Comparison of ENCODE assay signal across 8 cellular contexts in the genomic region with DNA sequence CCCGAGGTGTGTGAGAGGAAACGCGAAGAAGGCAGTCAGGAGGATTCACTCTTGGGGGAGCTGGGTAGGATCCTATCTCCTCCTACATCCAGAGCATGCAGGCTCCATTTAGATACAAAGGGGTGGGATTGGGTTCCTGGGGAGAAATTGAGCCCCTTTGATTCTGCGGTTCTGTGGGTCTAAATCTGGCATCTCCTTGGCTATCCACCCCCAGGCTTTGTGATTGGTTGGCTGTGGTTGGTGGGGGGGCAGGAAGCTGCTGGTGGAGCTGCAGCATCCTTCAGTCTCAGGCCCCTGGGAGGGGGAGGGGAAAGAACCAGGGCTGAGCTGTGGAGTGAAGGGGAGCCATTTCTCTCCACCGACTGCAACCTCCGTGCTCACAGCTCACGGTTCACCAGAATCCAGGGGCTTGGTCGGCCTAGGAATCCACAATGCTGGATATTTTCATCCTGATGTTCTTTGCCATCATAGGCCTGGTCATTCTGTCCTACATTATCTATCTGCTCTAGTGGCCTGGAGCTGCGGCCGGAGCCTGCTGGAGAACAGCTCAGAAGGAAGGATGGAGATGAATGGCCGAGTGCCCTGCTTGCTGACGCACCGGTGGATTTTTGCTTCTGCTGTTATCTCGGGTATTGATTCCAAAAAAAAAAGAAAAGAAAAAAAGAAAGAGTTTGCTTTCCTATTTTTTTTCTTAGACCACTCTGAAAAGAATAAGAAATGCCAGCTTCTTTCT.
A peak's percentile ranks its signal among the peaks of the same experiment; 100 is the strongest.
DNase-seq lines count a peak whose midpoint lies in the region; ATAC-seq and TF ChIP-seq lines count a peak whose summit lies in the region.

A gene (plus strand): TSS at position 352 of the 733 bp plus-strand sequence.

- H3K4me3 ChIP-seq in cardiac fibroblast (replicated peaks in 1 of 2; ENCODE audit: low read depth in 2 of 2, low read length in 2 of 2) (peak within 1 kb of the TSS in 1 of 2 donors; percentile 15), transverse colon (no peak within 1 kb of the TSS), mammary epithelial cell (replicated peaks in 1 of 3; ENCODE audit: insufficient read depth in 1 of 3, low read depth in 2 of 3, low read length in 3 of 3) (no peak within 1 kb of the TSS)

- H3K9me3 ChIP-seq in transverse colon (no peaks in the 10 kb centered on the region), mammary epithelial cell (replicated peaks; ENCODE audit: insufficient read depth, low read length) (no peaks in the 10 kb centered on the region)

- CTCF ChIA-PET in activated CD4-positive, alpha-beta memory T cell treated with anti-CD3 and anti-CD28 coated beads for 36 hours (lab: Charles Lee): interaction anchor here (0.5 to 3.0 kb wide), 13 partner anchors 11 to 249 kb away, joined by 3 to 9 read pairs (median 3); no protein-coding TSS in a partner anchor
- CTCF ChIA-PET in activated CD4-positive, alpha-beta memory T cell treated with anti-CD3 and anti-CD28 coated beads, Interleukin-2, amount 10 ng/mL, durations not matched to agents 7 days and 5 days (lab: Charles Lee): interaction anchor here (0.8 to 2.6 kb wide), 8 partner anchors 18 to 239 kb away, joined by 4 to 9 read pairs (median 5); a partner anchor contains a TSS
- CTCF ChIA-PET in mammary epithelial cell (lab: Charles Lee; ENCODE audit: low non-redundant PET): no interaction called here

- H4K20me1 ChIP-seq in mammary epithelial cell (ENCODE audit: insufficient read depth, low read length): no peaks in the 10 kb centered on the region

- H3K4me1 ChIP-seq in transverse colon (peaks cover 17 to 44% (median 20%) of the 10 kb centered on the region in 4 donors), mammary epithelial cell (ENCODE audit: insufficient read depth, low read length) (no peaks in the 10 kb centered on the region)

- TF ChIP-seq CTCF in cardiac fibroblast (IDR thresholded peaks at IDR 0.05; ENCODE audit: low read depth, low read length) (no peak), transverse colon (IDR thresholded peaks at IDR 0.05) (no peak), mammary epithelial cell (conservative IDR thresholded peaks at IDR 0.05 in 1 of 2, IDR thresholded peaks at IDR 0.05 in 1 of 2; ENCODE audit: extremely low read depth in 1 of 2, insufficient read depth in 1 of 2, low read depth in 1 of 2, low read length in 2 of 2) (no peak)

- H3K27ac ChIP-seq in transverse colon (peak within 1 kb of the TSS in 3 of 4 donors; percentile 12 to 38 (median 19)), mammary epithelial cell (ENCODE audit: insufficient read depth, low read depth, low read length) (no peak within 1 kb of the TSS)

- no peak within 1 kb of the TSS for H2AFZ ChIP-seq in mammary epithelial cell (ENCODE audit: low read depth, low read length)

- WGBS in transverse colon (ENCODE audit: low coverage in 1 of 2), 2 donors: 59 to 78% methylated on average over 9 to 14 of the region's 14 CpGs
- WGBS in mammary epithelial cell (ENCODE audit: low coverage, missing lambda C conversion rate): 87% methylated on average over 9 of the region's 14 CpGs

- no peak for TF ChIP-seq POLR2A in transverse colon (IDR thresholded peaks at IDR 0.05)

- no TSS peak for BruUV-seq in mammary epithelial cell (replicated peaks; lab: Mats Ljungman, UMichigan)

- no peaks in the 10 kb centered on the region for H3K36me3 Mint-ChIP-seq in activated CD4-positive, alpha-beta memory T cell treated with anti-CD3 and anti-CD28 coated beads for 36 hours
- peaks cover 5% of the 10 kb centered on the region for H3K36me3 Mint-ChIP-seq in activated CD4-positive, alpha-beta memory T cell treated with anti-CD3 and anti-CD28 coated beads, Interleukin-2, amount 10 ng/mL, durations not matched to agents 7 days and 5 days (ENCODE audit: low read depth)

- H3K36me3 ChIP-seq in transverse colon: no peaks in the 10 kb centered on the region
- H3K36me3 ChIP-seq in mammary epithelial cell (ENCODE audit: insufficient read depth, low read length): peaks cover 6% of the 10 kb centered on the region

- no peak within 1 kb of the TSS for H3K4me3 Mint-ChIP-seq in activated CD4-positive, alpha-beta memory T cell treated with anti-CD3 and anti-CD28 coated beads for 36 hours
- H3K4me3 Mint-ChIP-seq in activated CD4-positive, alpha-beta memory T cell treated with anti-CD3 and anti-CD28 coated beads, Interleukin-2, amount 10 ng/mL, durations not matched to agents 7 days and 5 days: no peak within 1 kb of the TSS

- DNase-seq in activated CD4-positive, alpha-beta memory T cell treated with anti-CD3 and anti-CD28 coated beads for 36 hours: peak; percentile 47
- no peak for DNase-seq in activated CD4-positive, alpha-beta memory T cell treated with anti-CD3 and anti-CD28 coated beads, Interleukin-2, amount 10 ng/mL, durations not matched to agents 7 days and 5 days
- DNase-seq in cardiac fibroblast (ENCODE audit: low read depth in 2 of 2) (peak; percentile 49 to 70), middle frontal gyrus (ENCODE audit: extremely low spot score, low spot score) (peak; percentile 79), transverse colon (no peak), mammary epithelial cell (no peak), NCI-H510A treated with DMSO at 0.1 percent for 48 hours (lab: John Stamatoyannopoulos, UW) (no peak)

- H3K4me1 Mint-ChIP-seq in activated CD4-positive, alpha-beta memory T cell treated with anti-CD3 and anti-CD28 coated beads for 36 hours (ENCODE audit: low read depth): peaks cover 34% of the 10 kb centered on the region
- peaks cover 29% of the 10 kb centered on the region for H3K4me1 Mint-ChIP-seq in activated CD4-positive, alpha-beta memory T cell treated with anti-CD3 and anti-CD28 coated beads, Interleukin-2, amount 10 ng/mL, durations not matched to agents 7 days and 5 days

- no peak within 1 kb of the TSS for H3K27ac Mint-ChIP-seq in activated CD4-positive, alpha-beta memory T cell treated with anti-CD3 and anti-CD28 coated beads for 36 hours
- no peak within 1 kb of the TSS for H3K27ac Mint-ChIP-seq in activated CD4-positive, alpha-beta memory T cell treated with anti-CD3 and anti-CD28 coated beads, Interleukin-2, amount 10 ng/mL, durations not matched to agents 7 days and 5 days

- dilution Hi-C loops in mammary epithelial cell (cut with HindIII; ENCODE audit: low sequenced_read_pairs): loop anchor here (10.0 kb wide), 1 partner anchor 49 kb away; no protein-coding TSS in a partner anchor

- H3K4me2 ChIP-seq in mammary epithelial cell (ENCODE audit: insufficient read depth, low read depth, low read length): no peak within 1 kb of the TSS

- H3K27me3 Mint-ChIP-seq in activated CD4-positive, alpha-beta memory T cell treated with anti-CD3 and anti-CD28 coated beads for 36 hours: no peaks in the 10 kb centered on the region
- no peaks in the 10 kb centered on the region for H3K27me3 Mint-ChIP-seq in activated CD4-positive, alpha-beta memory T cell treated with anti-CD3 and anti-CD28 coated beads, Interleukin-2, amount 10 ng/mL, durations not matched to agents 7 days and 5 days

- intact Hi-C loops in activated CD4-positive, alpha-beta memory T cell treated with anti-CD3 and anti-CD28 coated beads for 36 hours (cut with micrococcal nuclease): no loop called here
- intact Hi-C loops in transverse colon (cut with DNase I; ENCODE audit: low total_unique reads): no loop called here
- intact Hi-C loops in mammary epithelial cell (cut with micrococcal nuclease): no loop called here

- POLR2A ChIA-PET in activated CD4-positive, alpha-beta memory T cell treated with anti-CD3 and anti-CD28 coated beads for 36 hours (lab: Charles Lee): interaction anchor here (0.6 to 1.2 kb wide), 5 partner anchors 44 to 210 kb away, joined by 3 to 4 read pairs (median 3); a partner anchor contains a TSS
- POLR2A ChIA-PET in activated CD4-positive, alpha-beta memory T cell treated with anti-CD3 and anti-CD28 coated beads, Interleukin-2, amount 10 ng/mL, durations not matched to agents 7 days and 5 days (lab: Charles Lee): interaction anchor here (0.7 to 4.4 kb wide), 7 partner anchors 8 to 71 kb away, joined by 3 to 20 read pairs (median 5); a partner anchor contains a TSS

- no peak for ATAC-seq in HG03039 (IDR thresholded peaks at IDR 0.05; ENCODE audit: unreplicated experiment)

- no peak for TF ChIP-seq EP300 in transverse colon (IDR thresholded peaks at IDR 0.05; ENCODE audit: low read depth)

- no peaks in the 10 kb centered on the region for H3K79me2 ChIP-seq in mammary epithelial cell (ENCODE audit: insufficient read depth, low read length)

- no peaks in the 10 kb centered on the region for H3K9me3 Mint-ChIP-seq in activated CD4-positive, alpha-beta memory T cell treated with anti-CD3 and anti-CD28 coated beads for 36 hours
- H3K9me3 Mint-ChIP-seq in activated CD4-positive, alpha-beta memory T cell treated with anti-CD3 and anti-CD28 coated beads, Interleukin-2, amount 10 ng/mL, durations not matched to agents 7 days and 5 days: no peaks in the 10 kb centered on the region

- no peak within 1 kb of the TSS for H3K9ac ChIP-seq in mammary epithelial cell (ENCODE audit: insufficient read depth, low read length)

- in situ Hi-C loops in transverse colon (cut with MboI; ENCODE audit: low pct_ligation_motif_present in 1 of 4, low pct_unique_long_range_greater_than_20kb in 1 of 4, low sequenced_read_pairs in 3 of 4) (no loop called here), mammary epithelial cell (cut with MboI; ENCODE audit: low sequenced_read_pairs in 2 of 2) (no loop called here)

- H3K27me3 ChIP-seq in transverse colon: no peaks in the 10 kb centered on the region
- no peaks in the 10 kb centered on the region for H3K27me3 ChIP-seq in mammary epithelial cell (ENCODE audit: insufficient read depth, low read length)

Comparison
In these comparisons a context has a peak if more than half of its experiments do, and no peak if none do; other contexts are left out.
1. DNase-seq: peak in activated CD4-positive, alpha-beta memory T cell treated with anti-CD3 and anti-CD28 coated beads for 36 hours (single experiment), cardiac fibroblast (2 of 2) and middle frontal gyrus (single experiment); none in activated CD4-positive, alpha-beta memory T cell treated with anti-CD3 and anti-CD28 coated beads, Interleukin-2, amount 10 ng/mL, durations not matched to agents 7 days and 5 days (single experiment), transverse colon (single experiment), mammary epithelial cell (single experiment) and NCI-H510A treated with DMSO at 0.1 percent for 48 hours (single experiment).